ENCODE assay signal across 8 cellular contexts in genomic region chr13:52011690-52012511, GRCh38. TPM values are rescaled to one million over a fixed set of nuclear protein-coding genes. Genes with fewer than 3 reads are reported as not detected.
DNase-seq lines count a peak whose midpoint lies in the region; ATAC-seq, FAIRE-seq and TF ChIP-seq lines count a peak whose summit lies in the region.

ALG11 (plus strand) TSS chr13:52012398; CDS start chr13:52012419, 21 bp downstream.

- TF ChIP-seq CTCF in endodermal cell (conservative IDR thresholded peaks at IDR 0.05): no peak

- H3K27me3 ChIP-seq in endodermal cell (ENCODE audit: control insufficient read depth, insufficient read depth, low read length, poor library complexity, severe bottlenecking): peaks cover 15% of the 10 kb centered on the region

- peaks cover 10% of the 10 kb centered on the region for H3K4me1 Mint-ChIP-seq in endodermal cell

- peak; percentile 100 for ATAC-seq in GM21367 (IDR thresholded peaks at IDR 0.05; ENCODE audit: unreplicated experiment)

- peaks cover 14% of the 10 kb centered on the region for H3K9me3 Mint-ChIP-seq in endodermal cell

- H3K4me1 ChIP-seq in endodermal cell (ENCODE audit: control insufficient read depth, insufficient read depth, low read length): no peaks in the 10 kb centered on the region

- peaks cover 4% of the 10 kb centered on the region for H3K36me3 ChIP-seq in endodermal cell (ENCODE audit: control insufficient read depth, insufficient read depth, low read length)

- DNase-seq in COLO829 (ENCODE audit: low spot score) (peak; percentile 99), HTR-8/SVneo (ENCODE audit: insufficient read length, low spot score) (peak; percentile 91), NOMO-1 treated with dmso at 0.1 percent for 144 hours (lab: John Stamatoyannopoulos, UW; ENCODE audit: unreplicated experiment) (peak; percentile 95), endodermal cell (peak; percentile 100), mesenteric fat pad (ENCODE audit: low spot score) (peak; percentile 99)
- peak; percentile 99 for DNase-seq in activated CD8-positive, alpha-beta memory T cell treated with anti-CD3 and anti-CD28 coated beads for 48 hours (ENCODE audit: low read depth in 2 of 3, low spot score in 2 of 3)
- DNase-seq in stimulated activated CD8-positive, alpha-beta memory T cell treated with anti-CD3 and anti-CD28 coated beads, Interleukin-15, amount 100 ng/mL, for 24 hours (ENCODE audit: low read depth): peak; percentile 98

- H3K9me3 ChIP-seq in endodermal cell (ENCODE audit: control insufficient read depth, low read length): peaks cover 17% of the 10 kb centered on the region

- peak within 1 kb of the TSS; percentile 93 for H3K4me3 Mint-ChIP-seq in endodermal cell

- 1% methylated on average over 30 to 78 of the region's 79 CpGs for WGBS in endodermal cell (ENCODE audit: insufficient coverage in 1 of 2, insufficient read length in 1 of 2), 2 experiments

- H3K27ac ChIP-seq in endodermal cell (ENCODE audit: low read depth, low read length): peak within 1 kb of the TSS; percentile 27

- peaks cover 24% of the 10 kb centered on the region for H3K27me3 Mint-ChIP-seq in endodermal cell (ENCODE audit: insufficient read depth)

- H3K27ac Mint-ChIP-seq in endodermal cell: peak within 1 kb of the TSS; percentile 98

- peaks cover 23% of the 10 kb centered on the region for H3K36me3 Mint-ChIP-seq in endodermal cell (ENCODE audit: low read depth)

- peak within 1 kb of the TSS; percentile 98 for H3K4me3 ChIP-seq in endodermal cell (ENCODE audit: low read length)

- peak within 1 kb of the TSS; percentile 87 for H3K9ac ChIP-seq in endodermal cell (ENCODE audit: extremely low read depth, low read length, poor library complexity, severe bottlenecking)

- peak; percentile 83 for FAIRE-seq in HTR-8/SVneo (lab: Jason Lieb, UNC)

RNA-seq across cellular contexts. Expression of gene ALG11, which starts in this region (rescaled TPM):
- 10 to 100 TPM; 41.5 to 53.1 TPM for total RNA-seq in endodermal cell
- polyA plus RNA-seq in endodermal cell (2013, experiment 1 of 2): 19.5 TPM
- polyA plus RNA-seq in endodermal cell (2013, experiment 2 of 2): 13.9 TPM
- total RNA-seq in mesenteric fat pad: 28.2 TPM

Comparison
In these comparisons a context has a peak if more than half of its experiments do, and no peak if none do; other contexts are left out.
1. Peak in every context shown above with its lines: DNase-seq, ATAC-seq, H3K4me3 ChIP-seq and H3K27ac ChIP-seq.